ENCODE assay signal across 8 cellular contexts in genomic region chr14:87615822-87616679, GRCh38.
DNase-seq lines count a peak whose midpoint lies in the region; ATAC-seq and TF ChIP-seq lines count a peak whose summit lies in the region.

No MANE protein-coding gene starts in this region.

- peak; percentile 87 for ATAC-seq in GM18498 (IDR thresholded peaks at IDR 0.05; ENCODE audit: unreplicated experiment)
- ATAC-seq in HG02798 (IDR thresholded peaks at IDR 0.05; ENCODE audit: poor library complexity, unreplicated experiment): peak; percentile 90
- peak; percentile 56 for ATAC-seq in activated CD8-positive, alpha-beta T cell treated with anti-CD3 and anti-CD28 coated beads for 36 hours
- no peak for ATAC-seq in HG03571 (IDR thresholded peaks at IDR 0.05; ENCODE audit: unreplicated experiment)

- H3K27me3 Mint-ChIP-seq in activated CD8-positive, alpha-beta T cell treated with anti-CD3 and anti-CD28 coated beads for 36 hours: peaks cover 5% of the 10 kb centered on the region

- H3K4me1 Mint-ChIP-seq in activated CD8-positive, alpha-beta T cell treated with anti-CD3 and anti-CD28 coated beads for 36 hours (ENCODE audit: low read depth): no peaks in the 10 kb centered on the region

- no peak overlapping the region for H3K4me3 ChIP-seq in fibroblast of villous mesenchyme (ENCODE audit: low read depth, low read length)

- H3K27ac Mint-ChIP-seq in activated CD8-positive, alpha-beta T cell treated with anti-CD3 and anti-CD28 coated beads for 36 hours: no peak overlapping the region

- POLR2A ChIA-PET in activated CD8-positive, alpha-beta T cell treated with anti-CD3 and anti-CD28 coated beads for 36 hours (lab: Charles Lee): no interaction called here

- CTCF ChIA-PET in activated CD8-positive, alpha-beta T cell treated with anti-CD3 and anti-CD28 coated beads for 36 hours (lab: Charles Lee): interaction anchor here (0.7 to 1.5 kb wide), 12 partner anchors 22 to 712 kb away, joined by 3 to 6 read pairs (median 3); no protein-coding TSS in a partner anchor

- TF ChIP-seq CTCF in activated CD8-positive, alpha-beta T cell treated with anti-CD3 and anti-CD28 coated beads for 36 hours (IDR thresholded peaks at IDR 0.05): peak; percentile 66
- TF ChIP-seq CTCF in fibroblast of villous mesenchyme (IDR thresholded peaks at IDR 0.05; ENCODE audit: insufficient read depth, low read depth, low read length): peak; percentile 72

- H3K36me3 Mint-ChIP-seq in activated CD8-positive, alpha-beta T cell treated with anti-CD3 and anti-CD28 coated beads for 36 hours (ENCODE audit: low read depth): no peaks in the 10 kb centered on the region

- peaks cover 9% of the 10 kb centered on the region for H3K9me3 Mint-ChIP-seq in activated CD8-positive, alpha-beta T cell treated with anti-CD3 and anti-CD28 coated beads for 36 hours

- DNase-seq in Ammon's horn (ENCODE audit: low spot score) (peak; percentile 57), NCI-H1694 (lab: John Stamatoyannopoulos, UW) (peak; percentile 59), fibroblast of villous mesenchyme (ENCODE audit: low read depth) (peak; percentile 35), pons (ENCODE audit: low spot score) (peak; percentile 56)
- peak; percentile 61 for DNase-seq in activated CD8-positive, alpha-beta T cell treated with anti-CD3 and anti-CD28 coated beads for 36 hours

- H3K4me3 Mint-ChIP-seq in activated CD8-positive, alpha-beta T cell treated with anti-CD3 and anti-CD28 coated beads for 36 hours: no peak overlapping the region

- intact Hi-C loops in activated CD8-positive, alpha-beta T cell treated with anti-CD3 and anti-CD28 coated beads for 36 hours (cut with micrococcal nuclease): no loop called here
